Comparison of ENCODE assay signal across 25 cellular contexts in genomic region chr12:40726366-40726765, GRCh38. TPM values are rescaled to one million over a fixed set of nuclear protein-coding genes. Genes with fewer than 3 reads are reported as not detected.
"Had no signal": no experiment of that assay in that cellular context is flagged by ENCODE, and none has a peak within 500 bp of the region (broad histone marks: within the 10 kb centered on the region; RNA-seq: fewer than 3 reads in every experiment).

No MANE protein-coding gene starts in this region.

- H3K9me3 ChIP-seq: esophagus squamous epithelium, lower lobe of right lung, prostate gland, right atrium auricular region, stomach, thyroid gland had no signal

- H3K36me3 ChIP-seq: esophagus squamous epithelium, lower lobe of right lung, prostate gland, right atrium auricular region, stomach, thyroid gland had no signal

- ATAC-seq: effector memory CD8-positive, alpha-beta T cell; left ventricle myocardium superior; lower lobe of right lung; naive thymus-derived CD8-positive, alpha-beta T cell; sciatic nerve; stimulated activated effector memory CD8-positive, alpha-beta T cell treated with anti-CD3 and anti-CD28 coated beads, Interleukin-12 subunit alpha, Interleukin-12 subunit beta, amount 100 ng/mL, for 72 hours had no signal

- FAIRE-seq: keratinocyte had no signal

- H3K27ac ChIP-seq: esophagus squamous epithelium, lower lobe of right lung, prostate gland, right atrium auricular region, stomach, thyroid gland had no signal

- H3K4me1 ChIP-seq: esophagus squamous epithelium, lower lobe of right lung, prostate gland, right atrium auricular region, stomach, thyroid gland had no signal

- H3K27me3 ChIP-seq: esophagus squamous epithelium, right atrium auricular region, stomach, thyroid gland had no signal

- H3K4me3 ChIP-seq: esophagus squamous epithelium, lower lobe of right lung, prostate gland, right atrium auricular region, smooth muscle cell, stomach, thyroid gland had no signal

- DNase-seq: cortex of kidney; effector memory CD8-positive, alpha-beta T cell; erythroblast; esophagus squamous epithelium; hypothalamus; left ventricle myocardium superior; lower lobe of right lung; naive thymus-derived CD8-positive, alpha-beta T cell; nephron progenitor cell; nucleus accumbens; stimulated activated CD4-positive, alpha-beta T cell treated with anti-CD3 and anti-CD28 coated beads, Interleukin-12 subunit alpha, Interleukin-12 subunit beta, amount 100 ng/mL, for 4 hours; stimulated activated CD4-positive, alpha-beta T cell treated with anti-CD3 and anti-CD28 coated beads, Interleukin-2, amount 100 ng/mL, for 24 hours; stimulated activated CD4-positive, alpha-beta T cell treated with anti-CD3 and anti-CD28 coated beads, Interleukin-4, amount 100 ng/mL, for 24 hours; stimulated activated naive CD4-positive, alpha-beta T cell treated with Interleukin-2 at 50 U/mL for 16 hours; stomach; thyroid gland; trophoblast cell had no signal

RNA-seq across cellular contexts. Expression of gene CNTN1, which starts 34.1 kb away (rescaled TPM):
- total RNA-seq: dermis microvascular lymphatic vessel endothelial cell; myocyte; naive thymus-derived CD8-positive, alpha-beta T cell had no signal
